37 cellular contexts compared by ENCODE assay signal in the genomic region with DNA sequence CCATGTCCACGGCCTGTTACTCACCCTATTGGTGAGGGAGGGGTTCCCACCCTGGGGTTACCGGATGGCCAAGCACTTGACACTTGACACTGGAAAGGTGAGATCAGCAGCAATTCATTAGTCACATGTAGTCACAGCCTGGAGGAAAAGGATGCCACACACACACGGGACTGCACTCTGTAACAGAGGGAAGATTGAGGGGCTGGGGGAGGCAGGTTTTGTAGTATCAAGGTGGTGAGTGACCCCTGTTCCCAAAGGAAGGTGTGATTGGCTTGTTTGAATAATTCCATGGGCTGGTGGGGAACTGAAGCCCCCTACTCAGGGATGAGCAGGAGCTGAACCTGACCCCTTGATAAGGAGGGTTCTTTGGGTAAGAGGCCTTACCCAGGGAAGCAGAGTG.
DNase-seq lines count a peak whose midpoint lies in the region; ATAC-seq, FAIRE-seq and TF ChIP-seq lines count a peak whose summit lies in the region.
"Had no signal": no experiment of that assay in that cellular context is flagged by ENCODE, and none has a peak within 500 bp of the region (broad histone marks: within the 10 kb centered on the region; RNA-seq: fewer than 3 reads in every experiment).

No MANE protein-coding gene starts in this region.

- no peaks in the 10 kb centered on the region for H3K4me1 Mint-ChIP-seq in osteocyte (ENCODE audit: unreplicated experiment)
- H3K4me1 Mint-ChIP-seq: B cell; CD4-positive, alpha-beta memory T cell; CD4-positive, CD25-positive, alpha-beta regulatory T cell; CD8-positive, alpha-beta memory T cell had no signal

- H3K79me2 ChIP-seq in trophoblast cell (ENCODE audit: control insufficient read depth, insufficient read depth, low read length, poor library complexity) = no peaks in the 10 kb centered on the region

- H2BK12ac ChIP-seq in trophoblast cell (ENCODE audit: low read length) = no peak overlapping the region

- FAIRE-seq in HTR-8/SVneo (lab: Jason Lieb, UNC) = peak; percentile 13
- FAIRE-seq: A204.1, A549, D721Med had no signal

- H3K9me3 ChIP-seq in trophoblast cell (ENCODE audit: insufficient read depth, low read depth, low read length) = peaks cover 5% of the 10 kb centered on the region
- H3K9me3 ChIP-seq: BE2C, BLaER1 had no signal

- H2BK5ac ChIP-seq in trophoblast cell (ENCODE audit: low read depth, low read length, poor library complexity) = no peak overlapping the region

- H3K9ac ChIP-seq in trophoblast cell (ENCODE audit: low read length) = peak overlapping the region; percentile 61
- H3K9ac ChIP-seq: BLaER1; BLaER1 treated with 17β-estradiol and CSF1 and Interleukin-3, amounts not matched to agents 10 nM and 100 nM had no signal

- H3K36me3 Mint-ChIP-seq in osteocyte (ENCODE audit: unreplicated experiment) = no peaks in the 10 kb centered on the region
- H3K36me3 Mint-ChIP-seq: CD14-positive monocyte; CD4-positive, alpha-beta memory T cell; CD4-positive, CD25-positive, alpha-beta regulatory T cell; CD8-positive, alpha-beta T cell had no signal

- H3K4me3 ChIP-seq in trophoblast cell (ENCODE audit: low read depth, low read length) = peak overlapping the region; percentile 35
- H3K4me3 ChIP-seq: A549; BLaER1; BLaER1 treated with 17β-estradiol and CSF1 and Interleukin-3, amounts not matched to agents 10 nM and 100 nM had no signal

- H3K4me1 ChIP-seq in trophoblast cell (ENCODE audit: control insufficient read depth in 1 of 2, insufficient read depth in 2 of 2, low read length in 2 of 2) = no peaks in the 10 kb centered on the region
- H3K4me1 ChIP-seq: A549, BE2C, BLaER1, Caco-2 had no signal

- no peak for ATAC-seq in omental fat pad (ENCODE audit: low FRiP score)
- ATAC-seq: A549; CD8-positive, alpha-beta T cell had no signal

- peaks cover 9% of the 10 kb centered on the region for H3K9me3 Mint-ChIP-seq in osteocyte (ENCODE audit: unreplicated experiment)
- H3K9me3 Mint-ChIP-seq: CD4-positive, alpha-beta T cell had no signal

- no peak overlapping the region for H2BK120ac ChIP-seq in trophoblast cell (ENCODE audit: insufficient read depth, low read length, poor library complexity)

- H3K4me3 Mint-ChIP-seq in osteocyte (ENCODE audit: unreplicated experiment) = no peak overlapping the region
- H3K4me3 Mint-ChIP-seq: B cell; CD14-positive monocyte; CD4-positive, alpha-beta memory T cell; CD4-positive, alpha-beta T cell; CD4-positive, CD25-positive, alpha-beta regulatory T cell; CD8-positive, alpha-beta memory T cell; CD8-positive, alpha-beta T cell had no signal

- H3K36me3 ChIP-seq in trophoblast cell (ENCODE audit: control insufficient read depth in 1 of 2, insufficient read depth in 2 of 2, low read length in 2 of 2) = no peaks in the 10 kb centered on the region
- H3K36me3 ChIP-seq: BE2C; BLaER1; BLaER1 treated with 17β-estradiol and CSF1 and Interleukin-3, amounts not matched to agents 10 nM and 100 nM had no signal

- TF ChIP-seq CTCF in osteocyte (IDR thresholded peaks at IDR 0.05) (no peak), omental fat pad (IDR thresholded peaks at IDR 0.05) (no peak)

- H2AK5ac ChIP-seq in trophoblast cell (ENCODE audit: low read length) = no peak overlapping the region

- no peak overlapping the region for H3K18ac ChIP-seq in trophoblast cell (ENCODE audit: low read length)

- no peak overlapping the region for H4K8ac ChIP-seq in trophoblast cell (ENCODE audit: low read depth, low read length)

- no peak overlapping the region for H2AFZ ChIP-seq in trophoblast cell (ENCODE audit: insufficient read depth, low read length, poor library complexity)

- DNase-seq in HTR-8/SVneo (ENCODE audit: insufficient read length, low spot score) = no peak
- DNase-seq in RKO (ENCODE audit: low spot score) = peak; percentile 7
- peak; percentile 46 for DNase-seq in osteocyte (ENCODE audit: extremely low spot score, unreplicated experiment)
- DNase-seq in trophoblast cell = no peak
- DNase-seq in NCI-H2029 (lab: John Stamatoyannopoulos, UW) = no peak
- no peak for DNase-seq in stimulated activated naive CD4-positive, alpha-beta T cell treated with Interleukin-2 at 50 U/mL for 16 hours (lab: John Stamatoyannopoulos, UW)
- DNase-seq in HCEC 1CT = no peak
- no peak for DNase-seq in omental fat pad (ENCODE audit: low spot score)
- DNase-seq: 8988T; ACHN; AML-193; BE2C; C1 segment of cervical spinal cord; Caco-2; Calu3; CD4-positive, alpha-beta memory T cell; CD4-positive, alpha-beta T cell; CD4-positive, CD25-positive, alpha-beta regulatory T cell; CD8-positive, alpha-beta memory T cell; CD8-positive, alpha-beta T cell; COR-L47; DMS 273 treated with DMSO at 0.1 percent for 48 hours; DMS153; DMS53; DMS79; DMS79 treated with DMSO at 0.1 percent for 48 hours; DND-41; EL had no signal

- WGBS in trophoblast cell (ENCODE audit: extremely low coverage, insufficient coverage, insufficient read length) = no CpG with 5 or more reads among the region's 3 CpGs

- no peak overlapping the region for H3K27ac Mint-ChIP-seq in osteocyte (ENCODE audit: unreplicated experiment)
- H3K27ac Mint-ChIP-seq: B cell; CD14-positive monocyte; CD4-positive, alpha-beta memory T cell; CD4-positive, alpha-beta T cell; CD4-positive, CD25-positive, alpha-beta regulatory T cell; CD8-positive, alpha-beta memory T cell; CD8-positive, alpha-beta T cell had no signal

- H4K91ac ChIP-seq in trophoblast cell (ENCODE audit: low read depth, low read length) = no peak overlapping the region

- peaks cover 18% of the 10 kb centered on the region for H3K27me3 Mint-ChIP-seq in osteocyte (ENCODE audit: unreplicated experiment)

- no peak overlapping the region for H3K23ac ChIP-seq in trophoblast cell (ENCODE audit: low read length)

- H3K4ac ChIP-seq in trophoblast cell (ENCODE audit: low read depth, low read length) = no peak overlapping the region

- H3K14ac ChIP-seq in trophoblast cell (ENCODE audit: low read length) = no peak overlapping the region

- H3K27me3 ChIP-seq in trophoblast cell (ENCODE audit: insufficient read depth, low read length) = no peaks in the 10 kb centered on the region
- H3K27me3 ChIP-seq: BE2C; BLaER1; BLaER1 treated with 17β-estradiol and CSF1 and Interleukin-3, amounts not matched to agents 10 nM and 100 nM had no signal

- H3K4me2 ChIP-seq in trophoblast cell (ENCODE audit: low read length) = no peak overlapping the region
- H3K4me2 ChIP-seq: A549; BLaER1; BLaER1 treated with 17β-estradiol and CSF1 and Interleukin-3, amounts not matched to agents 10 nM and 100 nM had no signal

- no peak overlapping the region for H4K12ac ChIP-seq in trophoblast cell (ENCODE audit: low read depth, low read length)

- H3K27ac ChIP-seq in trophoblast cell (ENCODE audit: low read depth, low read length) = no peak overlapping the region
- H3K27ac ChIP-seq: 22Rv1; A549; BLaER1; BLaER1 treated with 17β-estradiol and CSF1 and Interleukin-3, amounts not matched to agents 10 nM and 100 nM; C4-2B had no signal

- H3K79me1 ChIP-seq in trophoblast cell (ENCODE audit: low read length) = no peaks in the 10 kb centered on the region

Comparison
In these comparisons a context has a peak if more than half of its experiments do, and no peak if none do; other contexts are left out.
1. DNase-seq: peak in RKO (single experiment) and osteocyte (single experiment); none in HTR-8/SVneo (single experiment), trophoblast cell (0 of 2), NCI-H2029 (single experiment), stimulated activated naive CD4-positive, alpha-beta T cell treated with Interleukin-2 at 50 U/mL for 16 hours (single experiment), HCEC 1CT (single experiment) and omental fat pad (single experiment).